In genomic region chr12:55996715-55997534, GRCh38 we compare ENCODE assay signal across 8 cellular contexts. TPM values are rescaled to one million over a fixed set of nuclear protein-coding genes. Genes with fewer than 3 reads are reported as not detected.
DNase-seq lines count a peak whose midpoint lies in the region; ATAC-seq and TF ChIP-seq lines count a peak whose summit lies in the region.

Gene SUOX (plus strand): TSS chr12:55997276. CDS start chr12:56002222, 4,946 bp downstream.

- peak within 1 kb of the TSS; percentile 38; the same call in 1 of the 2 replicates for H3K27ac ChIP-seq in HEK293 (ENCODE audit: extremely low read depth, low read depth, low read length)
- peak within 1 kb of the TSS; percentile 17; the same call in 1 of the 2 replicates for H3K27ac ChIP-seq in MM.1S (ENCODE audit: low read length)
- H3K27ac ChIP-seq in gastrocnemius medialis, result peak within 1 kb of the TSS; percentile 83 to 96 (median 90)

- CTCF ChIA-PET in HEK293 (lab: Yijun Ruan, JAX), result interaction anchor here (0.6 to 4.8 kb wide), 31 partner anchors 9 to 281 kb away, joined by 3 to 46 read pairs (median 6); partner anchors contain the start of genes BLOC1S1, PA2G4, RAB5B and SMARCC2

- peak; percentile 99 to 100 for ATAC-seq in gastrocnemius medialis

- DNase-seq in stimulated activated CD4-positive, alpha-beta T cell treated with anti-CD3 and anti-CD28 coated beads, Interleukin-1b, Interleukin-23, amount 100 ng/mL, for 48 hours, result peak; percentile 52
- no peak for DNase-seq in stimulated activated CD4-positive, alpha-beta T cell treated with anti-CD3 and anti-CD28 coated beads, Interleukin-4, amount 100 ng/mL, for 4 hours
- peak; percentile 98 for DNase-seq in MM.1S
- peak; percentile 96 to 98 for DNase-seq in SHP77 (lab: John Stamatoyannopoulos, UW)
- peak; percentile 99 for DNase-seq in cerebellar cortex (ENCODE audit: low spot score)
- DNase-seq in iPS-NIHi7 (ENCODE audit: extremely low spot score), result peak; percentile 100
- DNase-seq in gastrocnemius medialis, result peak; percentile 97 to 99

- peak within 1 kb of the TSS; percentile 66 for H3K9ac ChIP-seq in MM.1S (ENCODE audit: low read length)

- H3K36me3 ChIP-seq in HEK293 (ENCODE audit: control insufficient read depth in 2 of 2, insufficient read depth in 1 of 2, low read length in 2 of 2), result peaks cover 18 to 37% of the 10 kb centered on the region in 2 experiments
- H3K36me3 ChIP-seq in MM.1S (replicated peaks; ENCODE audit: insufficient read depth, low read length), result no peaks in the 10 kb centered on the region
- H3K36me3 ChIP-seq in gastrocnemius medialis, result peaks cover 3 to 33% of the 10 kb centered on the region in 2 donors

- H3K4me2 ChIP-seq in MM.1S (ENCODE audit: low read depth, low read length), result peak within 1 kb of the TSS; percentile 90

- no peaks in the 10 kb centered on the region for H3K79me2 ChIP-seq in MM.1S (ENCODE audit: low read length)

- H3K9me2 ChIP-seq in MM.1S (replicated peaks; ENCODE audit: insufficient read depth, low read length), result no peaks in the 10 kb centered on the region

- TF ChIP-seq CTCF in HEK293 (tag by site-specific recombination; IDR thresholded peaks at IDR 0.05), result no peak
- TF ChIP-seq CTCF in MM.1S (IDR thresholded peaks at IDR 0.05; ENCODE audit: low read length), result no peak
- no peak for TF ChIP-seq CTCF in gastrocnemius medialis (IDR thresholded peaks at IDR 0.05 in 4 of 5, conservative IDR thresholded peaks at IDR 0.05 in 1 of 5)

- H3K9me3 ChIP-seq in HEK293 (ENCODE audit: control insufficient read depth, insufficient read depth, low read depth, low read length), result no peaks in the 10 kb centered on the region
- H3K9me3 ChIP-seq in MM.1S (replicated peaks; ENCODE audit: insufficient read depth, low read length), result no peaks in the 10 kb centered on the region
- no peaks in the 10 kb centered on the region for H3K9me3 ChIP-seq in gastrocnemius medialis

- H3K4me3 ChIP-seq in HEK293 (ENCODE audit: low read depth, low read length) (peak within 1 kb of the TSS; percentile 65), MM.1S (ENCODE audit: low read length) (peak within 1 kb of the TSS; percentile 68), gastrocnemius medialis (peak within 1 kb of the TSS; percentile 66 to 83 (median 77))

- peak within 1 kb of the TSS; percentile 84 for H2AFZ ChIP-seq in MM.1S (ENCODE audit: low read length)

- no peaks in the 10 kb centered on the region for H3K27me3 ChIP-seq in MM.1S (replicated peaks; ENCODE audit: insufficient read depth, low read length)
- H3K27me3 ChIP-seq in gastrocnemius medialis, result no peaks in the 10 kb centered on the region

- in situ Hi-C loops in gastrocnemius medialis (cut with MboI; ENCODE audit: low sequenced_read_pairs in 4 of 4), result loop anchor here in 1 of 4 donors (5.0 kb wide), 1 partner anchor 45 kb away; the partner anchor contains the start of gene RPS26

- no peaks in the 10 kb centered on the region for H4K20me1 ChIP-seq in MM.1S (ENCODE audit: insufficient read depth, low read length)

- TF ChIP-seq POLR2A in gastrocnemius medialis (IDR thresholded peaks at IDR 0.05), result peak; percentile 45 to 58

- intact Hi-C loops in gastrocnemius medialis (cut with DNase I; ENCODE audit: low total_unique reads), result loop anchor here (1.0 to 5.0 kb wide), 4 partner anchors 10 to 105 kb away; partner anchors contain the start of genes PA2G4, RAB5B and RPS26

- H3K4me1 ChIP-seq in HEK293 (ENCODE audit: control insufficient read depth, insufficient read depth, low read length) (no peaks in the 10 kb centered on the region; the same call in 1 of the 2 replicates), MM.1S (ENCODE audit: low read length) (0 out of 2 replicates have a peak, but pooled peaks cover 4% of the 10 kb centered on the region), gastrocnemius medialis (peaks cover 12 to 14% of the 10 kb centered on the region in 2 donors)

- peaks cover 9% of the 10 kb centered on the region; the same call in 1 of the 2 replicates for H3F3A ChIP-seq in MM.1S (ENCODE audit: insufficient read depth, low read length)

- POLR2A ChIA-PET in HEK293 (lab: Yijun Ruan, JAX), result interaction anchor here (0.5 to 3.3 kb wide), 22 partner anchors 10 to 319 kb away, joined by 3 to 48 read pairs (median 4); partner anchors contain the start of genes CNPY2, PA2G4, RAB5B and RNF41

TF ChIP-seq in HEK293, 187 proteins besides CTCF, POLR2A, EP300 and RAD21 (continues in another document):
- no peak for TF ChIP-seq ZBTB44 (tag by site-specific recombination; IDR thresholded peaks at IDR 0.05)
- TF ChIP-seq ZNF473 (tag by site-specific recombination; IDR thresholded peaks at IDR 0.05), result no peak
- no peak for TF ChIP-seq ZNF350 (tag by site-specific recombination; IDR thresholded peaks at IDR 0.05)
- no peak for TF ChIP-seq ZNF571 (tag by site-specific recombination; IDR thresholded peaks at IDR 0.05)
- no peak for TF ChIP-seq KLF1 (tag by site-specific recombination; IDR thresholded peaks at IDR 0.05)
- TF ChIP-seq ZBTB7A (tag by site-specific recombination; IDR thresholded peaks at IDR 0.05; ENCODE audit: low read depth), result no peak
- no peak for TF ChIP-seq ZNF513 (tag by site-specific recombination; IDR thresholded peaks at IDR 0.05)
- no peak for TF ChIP-seq ZNF133 (tag by site-specific recombination; IDR thresholded peaks at IDR 0.05)
- TF ChIP-seq ZFP3 (tag by site-specific recombination; IDR thresholded peaks at IDR 0.05; ENCODE audit: low read depth), result no peak
- TF ChIP-seq ELK4 (IDR thresholded peaks at IDR 0.05; ENCODE audit: borderline replicate concordance, low read depth, low read length), result no peak
- TF ChIP-seq ZNF664 (tag by site-specific recombination; IDR thresholded peaks at IDR 0.05), result no peak
- TF ChIP-seq ZNF610 (tag by site-specific recombination; IDR thresholded peaks at IDR 0.05; ENCODE audit: borderline replicate concordance), result no peak
- TF ChIP-seq HOXD13 (CRISPR knock-in tag; IDR thresholded peaks at IDR 0.05; ENCODE audit: borderline replicate concordance), result no peak
- TF ChIP-seq ZNF26 (tag by site-specific recombination; IDR thresholded peaks at IDR 0.05), result no peak
- no peak for TF ChIP-seq ZNF239 (tag by site-specific recombination; IDR thresholded peaks at IDR 0.05)
- 0 out of 2 replicates have a peak, but pooled peaks have one; percentile 7 for TF ChIP-seq ZNF580 (tag by site-specific recombination; IDR thresholded peaks at IDR 0.05)
- no peak for TF ChIP-seq ZNF274 (IDR thresholded peaks at IDR 0.05; ENCODE audit: low read length)
- TF ChIP-seq ZNF274 (tag by site-specific recombination; IDR thresholded peaks at IDR 0.05; ENCODE audit: borderline replicate concordance), result no peak

RNA-seq across cellular contexts. Expression of gene SUOX, which starts in this region (rescaled TPM):
- total RNA-seq in gastrocnemius medialis, result 10 to 100 TPM; 10.1 to 28.1 (median 18.9) TPM

Comparison
In these comparisons a context has a peak if more than half of its experiments do, and no peak if none do; other contexts are left out.
1. DNase-seq: peak in stimulated activated CD4-positive, alpha-beta T cell treated with anti-CD3 and anti-CD28 coated beads, Interleukin-1b, Interleukin-23, amount 100 ng/mL, for 48 hours (single experiment), MM.1S (single experiment), SHP77 (2 of 2), cerebellar cortex (single experiment), iPS-NIHi7 (single experiment) and gastrocnemius medialis (2 of 2); none in stimulated activated CD4-positive, alpha-beta T cell treated with anti-CD3 and anti-CD28 coated beads, Interleukin-4, amount 100 ng/mL, for 4 hours (0 of 2).
2. H3K27ac ChIP-seq: peak in every context shown above with its lines; median percentile 90 in gastrocnemius medialis; 38 in HEK293; 17 in MM.1S.
3. Peak in every context shown above with its lines, with median percentiles within 50 percentile points of each other: H3K4me3 ChIP-seq.